22 cellular contexts compared by ENCODE assay signal in the genomic region with DNA sequence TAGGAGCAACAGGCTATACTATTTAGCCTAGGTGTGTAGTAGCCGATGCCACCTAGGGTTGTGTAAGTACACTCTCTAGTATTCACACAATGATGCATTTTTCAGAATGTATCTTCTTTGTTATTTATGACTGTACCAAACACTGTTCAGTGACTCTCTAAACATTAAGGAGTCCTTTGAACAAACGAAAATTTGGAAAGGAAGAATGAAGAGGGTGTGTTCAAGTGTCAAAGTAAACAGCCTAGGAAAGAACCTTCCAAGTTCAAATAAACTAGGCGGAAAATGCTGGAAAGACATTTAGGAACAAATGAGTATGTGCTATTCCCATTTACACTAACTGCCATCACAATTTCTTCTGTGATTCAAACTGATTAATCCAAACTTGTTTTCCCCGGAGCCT.
"Had no signal": no experiment of that assay in that cellular context is flagged by ENCODE, and none has a peak within 500 bp of the region (broad histone marks: within the 10 kb centered on the region; RNA-seq: fewer than 3 reads in every experiment).

No MANE protein-coding gene starts in this region.

- H3K4me1 ChIP-seq: esophagus muscularis mucosa, gastroesophageal sphincter, parathyroid adenoma, psoas muscle, right lobe of liver, suprapubic skin had no signal

- DNase-seq: effector memory CD4-positive, alpha-beta T cell; glutamatergic neuron; immature natural killer cell; left ventricle myocardium inferior; mesendoderm; naive B cell; psoas muscle; retina; right lobe of liver; stimulated activated CD4-positive, alpha-beta T cell treated with anti-CD3 and anti-CD28 coated beads, Interleukin-4, amount 100 ng/mL, for 1 hour; stimulated activated CD8-positive, alpha-beta memory T cell treated with anti-CD3 and anti-CD28 coated beads, Interleukin-4, amount 100 ng/mL, for 48 hours; stimulated activated naive CD8-positive, alpha-beta T cell treated with anti-CD3 and anti-CD28 coated beads, Interleukin-15, Interleukin-2, amounts not matched to agents 100 U/mL and 50 U/mL, for 24 hours; thyroid gland had no signal

- H3K9me3 ChIP-seq: esophagus muscularis mucosa, right lobe of liver, suprapubic skin, thyroid gland had no signal

- H3K27ac Mint-ChIP-seq: immature natural killer cell; naive B cell; nephron; stimulated activated effector memory CD8-positive, alpha-beta T cell treated with anti-CD3 and anti-CD28 coated beads, Interleukin-12 subunit alpha, Interleukin-12 subunit beta, amount 100 ng/mL, for 72 hours; type B pancreatic cell had no signal

- H3K36me3 Mint-ChIP-seq: stimulated activated effector memory CD8-positive, alpha-beta T cell treated with anti-CD3 and anti-CD28 coated beads, Interleukin-12 subunit alpha, Interleukin-12 subunit beta, amount 100 ng/mL, for 72 hours; type B pancreatic cell had no signal

- H3K4me1 Mint-ChIP-seq: nephron had no signal

- H3K4me3 ChIP-seq: esophagus muscularis mucosa, gastroesophageal sphincter, left ventricle myocardium inferior, lung, psoas muscle, right lobe of liver, suprapubic skin, thyroid gland had no signal

- H3K27me3 Mint-ChIP-seq: naive B cell, type B pancreatic cell had no signal

- H3K27ac ChIP-seq: epithelial cell of prostate, esophagus muscularis mucosa, gastroesophageal sphincter, left ventricle myocardium inferior, parathyroid adenoma, psoas muscle, right lobe of liver, suprapubic skin, thyroid gland had no signal

- H3K9me3 Mint-ChIP-seq: nephron, type B pancreatic cell had no signal

- H3K27me3 ChIP-seq: esophagus muscularis mucosa, gastroesophageal sphincter, right lobe of liver, suprapubic skin, thyroid gland had no signal

- ATAC-seq: gastroesophageal sphincter; psoas muscle; right lobe of liver; stimulated activated effector memory CD8-positive, alpha-beta T cell treated with anti-CD3 and anti-CD28 coated beads, Interleukin-12 subunit alpha, Interleukin-12 subunit beta, amount 100 ng/mL, for 72 hours; stimulated activated naive CD8-positive, alpha-beta T cell treated with anti-CD3 and anti-CD28 coated beads, Interleukin-15, Interleukin-2, amounts not matched to agents 100 U/mL and 50 U/mL, for 24 hours had no signal

- H3K36me3 ChIP-seq: esophagus muscularis mucosa, gastroesophageal sphincter, left ventricle myocardium inferior, right lobe of liver, suprapubic skin, thyroid gland had no signal

- H3K4me3 Mint-ChIP-seq: immature natural killer cell; naive B cell; nephron; stimulated activated effector memory CD8-positive, alpha-beta T cell treated with anti-CD3 and anti-CD28 coated beads, Interleukin-12 subunit alpha, Interleukin-12 subunit beta, amount 100 ng/mL, for 72 hours; type B pancreatic cell had no signal
